Comparison of ENCODE assay signal across 2 cellular contexts in the genomic region with DNA sequence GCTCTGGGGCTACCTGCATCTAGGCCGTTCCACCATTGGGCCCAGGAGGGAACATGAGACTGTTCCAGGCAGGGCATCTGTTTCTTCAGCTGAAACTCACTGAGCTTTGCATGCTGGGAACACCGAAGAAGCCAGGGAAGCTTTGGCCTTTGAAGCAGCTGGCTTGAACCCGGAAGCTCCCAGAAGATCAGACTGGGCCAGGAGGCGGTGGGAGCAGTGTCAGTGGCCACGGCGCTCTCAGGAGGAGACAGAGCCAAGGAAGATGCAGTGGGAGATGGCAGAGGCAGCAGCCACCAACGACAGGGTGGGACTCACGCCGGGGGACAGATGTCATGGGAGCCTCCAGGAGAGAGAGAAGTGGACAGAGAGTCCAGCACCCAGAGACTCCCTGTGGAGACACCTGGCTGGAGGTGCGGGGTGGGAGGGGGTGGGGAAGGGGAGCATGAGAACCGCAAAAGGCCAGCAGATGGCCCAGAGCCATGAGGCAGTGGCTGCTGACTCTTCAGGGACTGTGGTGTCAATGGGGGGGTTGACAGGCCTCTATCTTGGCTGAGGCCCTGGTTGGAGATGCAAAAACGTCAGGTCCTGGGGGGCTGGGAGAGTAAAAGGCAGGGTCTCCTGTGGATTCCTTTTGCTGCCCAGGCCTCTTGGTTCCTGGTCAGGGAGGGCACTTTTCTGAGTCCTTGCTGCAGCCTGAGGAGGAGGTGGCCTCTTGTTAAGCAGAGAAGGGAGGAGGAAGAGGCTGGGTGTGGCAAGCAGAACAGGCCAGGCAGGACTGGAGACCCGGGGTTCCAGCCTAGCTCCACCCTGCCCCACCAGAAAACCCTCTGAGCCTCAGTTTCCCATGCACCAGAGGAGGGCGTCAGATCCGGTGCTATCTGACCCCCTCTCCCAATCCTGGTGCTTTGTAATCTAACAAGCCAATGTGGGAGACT.
TF ChIP-seq lines count a peak whose summit lies in the region.

No MANE protein-coding gene starts in this region.

TF ChIP-seq in SK-N-SH, 30 proteins besides CTCF, POLR2A, EP300 and RAD21 (continued from another document):
- TF ChIP-seq GATA2 (CRISPR knock-in tag; IDR thresholded peaks at IDR 0.05) = no peak
- TF ChIP-seq MEF2A (IDR thresholded peaks at IDR 0.05; ENCODE audit: borderline replicate concordance, low read depth) = no peak
- TF ChIP-seq FOXM1 (IDR thresholded peaks at IDR 0.05; ENCODE audit: low read depth) = no peak
- TF ChIP-seq TCF12 (IDR thresholded peaks at IDR 0.05) = no peak
- TF ChIP-seq TAF1 (IDR thresholded peaks at IDR 0.05; ENCODE audit: borderline replicate concordance, low read depth, low read length) = no peak
- no peak for TF ChIP-seq NFIC (IDR thresholded peaks at IDR 0.05; ENCODE audit: borderline replicate concordance)
- no peak for TF ChIP-seq GABPA (IDR thresholded peaks at IDR 0.05; ENCODE audit: low read depth)
- no peak for TF ChIP-seq SIN3A (IDR thresholded peaks at IDR 0.05; ENCODE audit: borderline replicate concordance, low read depth, low read length)
- TF ChIP-seq ZBTB33 (IDR thresholded peaks at IDR 0.05; ENCODE audit: borderline replicate concordance, low read depth) = no peak
- no peak for TF ChIP-seq REST (IDR thresholded peaks at IDR 0.05; ENCODE audit: low read depth, low read length)

TF ChIP-seq in SK-N-SH treated with all-trans-retinoic acid at 6 μM for 48 hours, 23 proteins besides CTCF, POLR2A, EP300 and RAD21 (continued from another document):
- TF ChIP-seq, protein P1, sequence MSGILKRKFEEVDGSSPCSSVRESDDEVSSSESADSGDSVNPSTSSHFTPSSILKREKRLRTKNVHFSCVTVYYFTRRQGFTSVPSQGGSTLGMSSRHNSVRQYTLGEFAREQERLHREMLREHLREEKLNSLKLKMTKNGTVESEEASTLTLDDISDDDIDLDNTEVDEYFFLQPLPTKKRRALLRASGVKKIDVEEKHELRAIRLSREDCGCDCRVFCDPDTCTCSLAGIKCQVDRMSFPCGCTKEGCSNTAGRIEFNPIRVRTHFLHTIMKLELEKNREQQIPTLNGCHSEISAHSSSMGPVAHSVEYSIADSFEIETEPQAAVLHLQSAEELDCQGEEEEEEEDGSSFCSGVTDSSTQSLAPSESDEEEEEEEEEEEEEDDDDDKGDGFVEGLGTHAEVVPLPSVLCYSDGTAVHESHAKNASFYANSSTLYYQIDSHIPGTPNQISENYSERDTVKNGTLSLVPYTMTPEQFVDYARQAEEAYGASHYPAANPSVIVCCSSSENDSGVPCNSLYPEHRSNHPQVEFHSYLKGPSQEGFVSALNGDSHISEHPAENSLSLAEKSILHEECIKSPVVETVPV (CRISPR knock-in tag; IDR thresholded peaks at IDR 0.05) = no peak
- TF ChIP-seq OSR1 (CRISPR knock-in tag; IDR thresholded peaks at IDR 0.05) = no peak
- TF ChIP-seq ZNF8 (CRISPR knock-in tag; IDR thresholded peaks at IDR 0.05) = no peak
- TF ChIP-seq TSHZ2 (CRISPR knock-in tag; IDR thresholded peaks at IDR 0.05) = no peak
- TF ChIP-seq ZC3H10 (CRISPR knock-in tag; IDR thresholded peaks at IDR 0.05) = no peak
- no peak for TF ChIP-seq BACH2 (CRISPR knock-in tag; IDR thresholded peaks at IDR 0.05; ENCODE audit: borderline replicate concordance)
- TF ChIP-seq, protein P2, sequence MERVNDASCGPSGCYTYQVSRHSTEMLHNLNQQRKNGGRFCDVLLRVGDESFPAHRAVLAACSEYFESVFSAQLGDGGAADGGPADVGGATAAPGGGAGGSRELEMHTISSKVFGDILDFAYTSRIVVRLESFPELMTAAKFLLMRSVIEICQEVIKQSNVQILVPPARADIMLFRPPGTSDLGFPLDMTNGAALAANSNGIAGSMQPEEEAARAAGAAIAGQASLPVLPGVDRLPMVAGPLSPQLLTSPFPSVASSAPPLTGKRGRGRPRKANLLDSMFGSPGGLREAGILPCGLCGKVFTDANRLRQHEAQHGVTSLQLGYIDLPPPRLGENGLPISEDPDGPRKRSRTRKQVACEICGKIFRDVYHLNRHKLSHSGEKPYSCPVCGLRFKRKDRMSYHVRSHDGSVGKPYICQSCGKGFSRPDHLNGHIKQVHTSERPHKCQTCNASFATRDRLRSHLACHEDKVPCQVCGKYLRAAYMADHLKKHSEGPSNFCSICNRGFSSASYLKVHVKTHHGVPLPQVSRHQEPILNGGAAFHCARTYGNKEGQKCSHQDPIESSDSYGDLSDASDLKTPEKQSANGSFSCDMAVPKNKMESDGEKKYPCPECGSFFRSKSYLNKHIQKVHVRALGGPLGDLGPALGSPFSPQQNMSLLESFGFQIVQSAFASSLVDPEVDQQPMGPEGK (CRISPR knock-in tag; IDR thresholded peaks at IDR 0.05; ENCODE audit: borderline replicate concordance) = no peak
- TF ChIP-seq TOX (CRISPR knock-in tag; IDR thresholded peaks at IDR 0.05; ENCODE audit: borderline replicate concordance) = no peak
- TF ChIP-seq GLIS3 (CRISPR knock-in tag; IDR thresholded peaks at IDR 0.05) = no peak
- no peak for TF ChIP-seq ISL1 (CRISPR knock-in tag; IDR thresholded peaks at IDR 0.05)
- TF ChIP-seq CSDC2 (CRISPR knock-in tag; IDR thresholded peaks at IDR 0.05) = no peak
- no peak for TF ChIP-seq ARNTL (CRISPR knock-in tag; IDR thresholded peaks at IDR 0.05; ENCODE audit: borderline replicate concordance, low read depth)
- no peak for TF ChIP-seq ZNF565 (CRISPR knock-in tag; conservative IDR thresholded peaks at IDR 0.05; ENCODE audit: low read depth)
- no peak for TF ChIP-seq ZNF70 (CRISPR knock-in tag; IDR thresholded peaks at IDR 0.05)
- no peak for TF ChIP-seq ZFP30 (CRISPR knock-in tag; IDR thresholded peaks at IDR 0.05)
- no peak for TF ChIP-seq ZFP3 (CRISPR knock-in tag; IDR thresholded peaks at IDR 0.05)
